In the genomic region with DNA sequence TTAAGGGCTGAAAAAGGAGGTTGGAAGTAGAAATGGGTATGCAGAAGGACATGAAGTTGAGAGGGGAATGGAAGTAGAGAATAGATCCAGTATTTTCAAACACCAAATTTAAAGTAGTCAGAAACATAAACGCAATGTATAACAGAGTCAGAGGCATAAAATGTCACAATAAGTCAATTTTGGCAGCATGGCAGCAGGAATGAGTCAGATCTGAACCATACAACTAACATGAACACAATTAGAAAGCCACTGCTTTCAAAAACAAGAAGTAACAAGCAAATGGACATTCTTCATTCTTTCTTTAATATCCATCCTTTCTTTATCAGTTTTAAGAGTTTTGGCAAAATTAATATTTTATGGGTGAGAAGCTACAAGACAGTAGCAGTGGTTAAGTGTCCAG, we compare ENCODE assay signal across 9 cellular contexts. TPM values are rescaled to one million over a fixed set of nuclear protein-coding genes. Genes with fewer than 3 reads are reported as not detected.
A peak's percentile ranks its signal among the peaks of the same experiment; 100 is the strongest.
DNase-seq lines count a peak whose midpoint lies in the region; ATAC-seq and TF ChIP-seq lines count a peak whose summit lies in the region.
"Had no signal": no experiment of that assay in that cellular context is flagged by ENCODE, and none has a peak within 500 bp of the region (broad histone marks: within the 10 kb centered on the region; RNA-seq: fewer than 3 reads in every experiment).

No MANE protein-coding gene starts in this region.

- H2AFZ ChIP-seq in fibroblast of lung (ENCODE audit: low read length) = no peak overlapping the region

- H3K4me3 ChIP-seq in SJSA1 (peak overlapping the region; percentile 87), fibroblast of lung (replicated peaks in 1 of 4; ENCODE audit: control extremely low read depth in 1 of 4, insufficient read depth in 1 of 4, low read depth in 3 of 4, low read length in 4 of 4) (peak overlapping the region in 3 of 4 experiments; percentile 1 to 92 (median 83))

- H3K27me3 ChIP-seq in SJSA1 (replicated peaks) = no peaks in the 10 kb centered on the region
- H3K27me3 ChIP-seq in fibroblast of lung (ENCODE audit: control insufficient read depth, insufficient read depth, low read length) = no peaks in the 10 kb centered on the region

- DNase-seq in AG08395 (ENCODE audit: low spot score) (peak; percentile 58), GM20000 (ENCODE audit: low spot score) (peak; percentile 46), SJSA1 (ENCODE audit: low read depth in 1 of 2, low spot score in 2 of 2) (peak in 1 of 2 experiments; percentile 31), fibroblast of lung (ENCODE audit: low read depth in 2 of 2) (peak; percentile 62 to 75), NCI-H446 treated with DMSO at 0.1 percent for 48 hours (lab: John Stamatoyannopoulos, UW) (no peak), 8988T (no peak), NCI-H2171 treated with DMSO at 0.1 percent for 48 hours (lab: John Stamatoyannopoulos, UW) (no peak)
- DNase-seq: NCI-H1105 treated with DMSO at 0.1 percent for 48 hours had no signal

- no peaks in the 10 kb centered on the region for H4K20me1 ChIP-seq in fibroblast of lung (ENCODE audit: control insufficient read depth, extremely low read depth, insufficient read depth, low read length)

- H3K27ac ChIP-seq in SJSA1 = peak overlapping the region; percentile 63
- H3K27ac ChIP-seq in fibroblast of lung (ENCODE audit: insufficient read depth, low read length) = no peak overlapping the region

- ATAC-seq in HG02970 (IDR thresholded peaks at IDR 0.05; ENCODE audit: low FRiP score, unreplicated experiment) = no peak

- H3K9ac ChIP-seq in fibroblast of lung (ENCODE audit: insufficient read depth, low read length) = no peak overlapping the region

- H3K4me2 ChIP-seq in fibroblast of lung (ENCODE audit: extremely low read depth, insufficient read depth, low read length) = peak overlapping the region; percentile 60

- H3K9me3 ChIP-seq in SJSA1 (replicated peaks) = no peaks in the 10 kb centered on the region
- no peaks in the 10 kb centered on the region for H3K9me3 ChIP-seq in fibroblast of lung (ENCODE audit: control insufficient read depth, insufficient read depth, low read depth, low read length)

- TF ChIP-seq CTCF in GM20000 (IDR thresholded peaks at IDR 0.05; ENCODE audit: extremely low read depth, missing control alignments) = no peak
- TF ChIP-seq CTCF in fibroblast of lung (conservative IDR thresholded peaks at IDR 0.05 in 1 of 2, IDR thresholded peaks at IDR 0.05 in 1 of 2; ENCODE audit: low read depth in 1 of 2, low read length in 2 of 2) = no peak

- H3K36me3 ChIP-seq in SJSA1 (peaks cover 20% of the 10 kb centered on the region), fibroblast of lung (ENCODE audit: control insufficient read depth, insufficient read depth, low read length) (no peaks in the 10 kb centered on the region)

- H3K4me1 ChIP-seq in SJSA1 (replicated peaks) (peaks cover 12% of the 10 kb centered on the region), fibroblast of lung (ENCODE audit: control insufficient read depth, extremely low read depth, insufficient read depth, low read length) (no peaks in the 10 kb centered on the region)

- H3K79me2 ChIP-seq in fibroblast of lung (ENCODE audit: control insufficient read depth, insufficient read depth, low read length) = peaks cover 74% of the 10 kb centered on the region

RNA-seq across cellular contexts. Expression of gene CHORDC1, which starts 2.5 kb away (rescaled TPM):
- total RNA-seq in SJSA1 (2014; rRNA removed; shearing (Covaris generic)) = 27.0 and 29.5 TPM in 2 replicates
- 42.9 and 46.9 TPM in 2 replicates for total RNA-seq in fibroblast of lung
- polyA plus RNA-seq in fibroblast of lung = 15.8 and 31.7 TPM in 2 replicates
- 28.4 and 37.9 TPM in 2 replicates for polyA plus RNA-seq in fibroblast of lung (2012)
- 0.35 and 8.2 TPM in 2 replicates for polyA minus RNA-seq in fibroblast of lung (ENCODE audit: low replicate concordance)

Comparison
In these comparisons a context has a peak if more than half of its experiments do, and no peak if none do; other contexts are left out.
1. DNase-seq: peak in AG08395 (single experiment), GM20000 (single experiment) and fibroblast of lung (2 of 2); none in NCI-H446 treated with DMSO at 0.1 percent for 48 hours (single experiment), 8988T (single experiment) and NCI-H2171 treated with DMSO at 0.1 percent for 48 hours (single experiment).